In the genomic region with DNA sequence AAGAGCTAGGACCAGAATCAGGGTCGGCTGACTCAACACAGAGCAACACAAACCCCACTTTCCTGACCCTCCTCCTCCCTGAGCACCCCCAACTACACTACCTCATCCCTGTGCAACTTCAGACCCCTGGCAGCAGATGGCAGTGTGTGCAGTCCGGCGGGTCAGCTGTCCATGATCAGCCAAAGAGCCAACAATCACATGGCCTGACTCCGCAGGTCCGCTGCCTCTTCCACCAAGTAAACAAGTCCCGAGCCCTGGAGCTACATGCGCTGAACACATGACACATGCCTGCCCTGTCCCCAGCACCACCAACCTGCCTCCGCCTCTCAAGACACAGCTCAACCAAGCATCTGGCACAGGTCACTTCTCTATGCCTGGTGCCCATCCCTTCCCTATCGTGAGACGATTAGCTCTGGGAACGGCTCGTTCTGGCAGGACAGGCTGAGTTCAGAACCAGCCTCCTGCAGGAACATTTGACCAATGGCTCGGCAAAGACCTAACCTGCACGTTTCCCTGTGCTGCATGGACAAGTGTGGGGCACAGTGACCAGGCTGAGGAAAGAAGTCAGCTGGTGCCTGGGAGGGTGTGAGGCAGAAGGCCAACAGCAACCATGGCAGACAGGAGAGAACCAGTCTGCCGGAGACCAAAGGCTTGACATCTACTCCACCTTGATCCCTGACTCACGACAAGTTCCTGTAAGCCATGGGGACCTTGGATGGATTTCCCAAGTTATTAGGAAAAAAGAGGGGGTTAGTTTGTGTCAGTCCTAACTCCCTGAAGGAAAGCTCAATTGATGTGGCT, we compare ENCODE assay signal across 9 cellular contexts.
DNase-seq lines count a peak whose midpoint lies in the region; ATAC-seq, FAIRE-seq and TF ChIP-seq lines count a peak whose summit lies in the region.
"Had no signal": no experiment of that assay in that cellular context is flagged by ENCODE, and none has a peak within 500 bp of the region (broad histone marks: within the 10 kb centered on the region; RNA-seq: fewer than 3 reads in every experiment).

No MANE protein-coding gene starts in this region.

- H3K4me3 Mint-ChIP-seq in Caco-2 (ENCODE audit: unreplicated experiment): no peak overlapping the region
- H3K4me3 Mint-ChIP-seq: nephron had no signal

- peaks cover 83% of the 10 kb centered on the region for H3K79me2 ChIP-seq in Karpas-422 (ENCODE audit: low read length)

- no peaks in the 10 kb centered on the region for H3K9me3 ChIP-seq in Caco-2
- H3K9me3 ChIP-seq in Karpas-422 (ENCODE audit: low read length): no peaks in the 10 kb centered on the region
- H3K9me3 ChIP-seq in left lung: no peaks in the 10 kb centered on the region
- H3K9me3 ChIP-seq in thymus (ENCODE audit: control insufficient read depth): peaks cover 1% of the 10 kb centered on the region

- DNase-seq in Caco-2 (peak; percentile 68 to 70), Karpas-422 (no peak), bronchial epithelial cell (ENCODE audit: low read depth) (no peak), left lung (peak; percentile 76 to 84), NCI-H1436 (lab: John Stamatoyannopoulos, UW) (no peak), NCI-H1694 treated with DMSO at 0.1 percent for 48 hours (lab: John Stamatoyannopoulos, UW) (no peak)

- H3K9me3 Mint-ChIP-seq in Caco-2 (ENCODE audit: unreplicated experiment): no peaks in the 10 kb centered on the region
- H3K9me3 Mint-ChIP-seq: nephron had no signal

- peak overlapping the region; percentile 29; the same call in 1 of the 2 replicates for H3K27ac ChIP-seq in Karpas-422 (ENCODE audit: low read length)
- H3K27ac ChIP-seq in left lung: peak overlapping the region in 1 of 2 donors; percentile 64
- H3K27ac ChIP-seq in thymus (ENCODE audit: low read depth): peak overlapping the region; percentile 31

- ATAC-seq in left lung: peak; percentile 74
- ATAC-seq in GM21619 (IDR thresholded peaks at IDR 0.05; ENCODE audit: unreplicated experiment): no peak

- CTCF ChIA-PET in Caco-2 (lab: Charles Lee): interaction anchor here (0.7 to 2.6 kb wide), 5 partner anchors 10 to 151 kb away, joined by 3 to 15 read pairs (median 7); no protein-coding TSS in a partner anchor

- TF ChIP-seq CTCF in Caco-2 (IDR thresholded peaks at IDR 0.05; ENCODE audit: insufficient read depth in 1 of 2, low read depth in 1 of 2, low read length in 1 of 2, severe bottlenecking in 1 of 2, unreplicated experiment in 1 of 2): peak; percentile 15 to 65
- TF ChIP-seq CTCF in bronchial epithelial cell (IDR thresholded peaks at IDR 0.05; ENCODE audit: insufficient read depth, low read length, severe bottlenecking): peak; percentile 45
- TF ChIP-seq CTCF in left lung (IDR thresholded peaks at IDR 0.05): peak; percentile 31 to 49

- H3K36me3 ChIP-seq in Caco-2 (ENCODE audit: control insufficient read depth, insufficient read depth, low read length) (peaks cover 3% of the 10 kb centered on the region), Karpas-422 (ENCODE audit: insufficient read depth, low read length) (peaks cover 66% of the 10 kb centered on the region), bronchial epithelial cell (ENCODE audit: control insufficient read depth, insufficient read depth, low read length) (peaks cover 30% of the 10 kb centered on the region), left lung (peaks cover 0 to 88% of the 10 kb centered on the region in 2 donors), thymus (ENCODE audit: control insufficient read depth, insufficient read depth) (peaks cover 100% of the 10 kb centered on the region)

- H3K27me3 ChIP-seq in Caco-2 (replicated peaks; ENCODE audit: control insufficient read depth, insufficient read depth, low read length) (no peaks in the 10 kb centered on the region), Karpas-422 (ENCODE audit: low read length) (no peaks in the 10 kb centered on the region), bronchial epithelial cell (ENCODE audit: control insufficient read depth, insufficient read depth, low read length) (no peaks in the 10 kb centered on the region), left lung (no peaks in the 10 kb centered on the region), thymus (ENCODE audit: control insufficient read depth, insufficient read depth) (no peaks in the 10 kb centered on the region)

- H4K20me1 ChIP-seq in Karpas-422 (ENCODE audit: insufficient read depth, low read depth, low read length): peaks cover 81% of the 10 kb centered on the region

- H3K4me3 ChIP-seq in Caco-2 (ENCODE audit: low read depth, low read length) (no peak overlapping the region), Karpas-422 (ENCODE audit: low read length) (no peak overlapping the region), bronchial epithelial cell (ENCODE audit: low read depth, low read length) (no peak overlapping the region), left lung (no peak overlapping the region), thymus (ENCODE audit: low read length) (no peak overlapping the region)

- no peaks in the 10 kb centered on the region for H3K4me1 ChIP-seq in Caco-2
- H3K4me1 ChIP-seq in Karpas-422 (ENCODE audit: low read length): peaks cover 94% of the 10 kb centered on the region
- H3K4me1 ChIP-seq in left lung: peaks cover 33 to 99% of the 10 kb centered on the region in 2 donors
- no peaks in the 10 kb centered on the region for H3K4me1 ChIP-seq in thymus (ENCODE audit: control insufficient read depth, insufficient read depth, low read length)

- peaks cover 55% of the 10 kb centered on the region for H3K36me3 Mint-ChIP-seq in Caco-2 (ENCODE audit: insufficient read depth, unreplicated experiment)

- no peak overlapping the region for H3K9ac ChIP-seq in Karpas-422 (ENCODE audit: low read length)

- H3K4me1 Mint-ChIP-seq in Caco-2 (ENCODE audit: low read depth, unreplicated experiment): peaks cover 25% of the 10 kb centered on the region
- H3K4me1 Mint-ChIP-seq: nephron had no signal

- peak; percentile 94 for FAIRE-seq in bronchial epithelial cell (lab: Jason Lieb, UNC)

- H3K9me2 ChIP-seq in Karpas-422 (replicated peaks; ENCODE audit: insufficient read depth, low read length): no peaks in the 10 kb centered on the region

- no TSS peak for BruUV-seq in Caco-2 (replicated peaks; lab: Mats Ljungman, UMichigan)

- no peak overlapping the region for H3K4me2 ChIP-seq in Karpas-422 (ENCODE audit: low read depth, low read length, poor library complexity, severe bottlenecking)

- POLR2A ChIA-PET in Caco-2 (lab: Charles Lee): no interaction called here

- peak overlapping the region; percentile 76 for H3K27ac Mint-ChIP-seq in Caco-2 (ENCODE audit: unreplicated experiment)
- H3K27ac Mint-ChIP-seq: nephron had no signal

- no peak overlapping the region for H2AFZ ChIP-seq in Karpas-422 (ENCODE audit: low read length)

- 97% methylated on average over 16 of the region's 16 CpGs for WGBS in thymus

- intact Hi-C loops in Caco-2 (cut with micrococcal nuclease; ENCODE audit: unreplicated experiment): loop anchor here (1.0 to 2.0 kb wide), 2 partner anchors 15 to 151 kb away; no protein-coding TSS in a partner anchor
- intact Hi-C loops in left lung (cut with DNase I): no loop called here

- no peaks in the 10 kb centered on the region for H3K27me3 Mint-ChIP-seq in Caco-2 (ENCODE audit: insufficient read depth, unreplicated experiment)

Comparison
In these comparisons a context has a peak if more than half of its experiments do, and no peak if none do; other contexts are left out.
1. DNase-seq: peak in Caco-2 (2 of 2) and left lung (2 of 2); none in Karpas-422 (single experiment), bronchial epithelial cell (single experiment), NCI-H1436 (single experiment) and NCI-H1694 treated with DMSO at 0.1 percent for 48 hours (single experiment).
2. Peak in every context shown above with its lines, with median percentiles within 50 percentile points of each other: CTCF ChIP-seq.